Comparison of ENCODE assay signal across 17 cellular contexts in genomic region chr3:188126931-188127330, GRCh38. TPM values are rescaled to one million over a fixed set of nuclear protein-coding genes. Genes with fewer than 3 reads are reported as not detected.
DNase-seq lines count a peak whose midpoint lies in the region; ATAC-seq and TF ChIP-seq lines count a peak whose summit lies in the region.
"Had no signal": no experiment of that assay in that cellular context is flagged by ENCODE, and none has a peak within 500 bp of the region (broad histone marks: within the 10 kb centered on the region; RNA-seq: fewer than 3 reads in every experiment).

No MANE protein-coding gene starts in this region.

- H3K27me3 ChIP-seq in neutrophil (no peaks in the 10 kb centered on the region), tibial artery (no peaks in the 10 kb centered on the region), PC-9 (ENCODE audit: insufficient read depth, low read depth) (no peaks in the 10 kb centered on the region)
- H3K27me3 ChIP-seq: SJSA1 had no signal

- no peak overlapping the region for H3K4me2 ChIP-seq in PC-9

- H3K9me3 ChIP-seq in neutrophil (no peaks in the 10 kb centered on the region), tibial artery (no peaks in the 10 kb centered on the region), PC-9 (ENCODE audit: insufficient read depth, low read depth) (no peaks in the 10 kb centered on the region)
- H3K9me3 ChIP-seq: HAP-1, SJSA1 had no signal

- peaks cover 18% of the 10 kb centered on the region for H3K4me1 Mint-ChIP-seq in activated T-cell treated with anti-CD3 and anti-CD28 coated beads, Interleukin-2, amount 50 U/mL, for 72 hours (ENCODE audit: low read depth)

- DNase-seq in cerebellar cortex (ENCODE audit: low spot score) (peak; percentile 48), left cardiac atrium (peak; percentile 71), tibial artery (no peak), kidney glomerular epithelial cell (lab: John Stamatoyannopoulos, UW) (no peak), HEK293T (ENCODE audit: extremely low spot score) (no peak), PC-9 (no peak)
- DNase-seq in activated T-cell treated with anti-CD3 and anti-CD28 coated beads, Interleukin-2, amount 50 U/mL, for 72 hours = no peak
- DNase-seq: COR-L47; NCI-H1930; NCI-H446; NK-92 treated with Interleukin-12 subunit alpha and Interleukin-12 subunit beta, amount 100 ng/mL, for 24 hours; OCI-M1; RPMI8226 had no signal

- H2AFZ ChIP-seq in PC-9 = no peak overlapping the region

- intact Hi-C loops in left cardiac atrium (cut with DNase I) (loop anchor here in 1 of 2 donors (2.0 kb wide), 1 partner anchor 26 kb away; no protein-coding TSS in a partner anchor), tibial artery (cut with DNase I; ENCODE audit: low total_unique reads) (no loop called here), PC-9 (cut with micrococcal nuclease; ENCODE audit: unreplicated experiment) (no loop called here)

- no peaks in the 10 kb centered on the region for H3F3A ChIP-seq in PC-9 (ENCODE audit: insufficient read depth, low read depth)

- H3K36me3 ChIP-seq in neutrophil (no peaks in the 10 kb centered on the region), tibial artery (no peaks in the 10 kb centered on the region), PC-9 (ENCODE audit: low read depth) (no peaks in the 10 kb centered on the region)
- H3K36me3 ChIP-seq: HAP-1, SJSA1 had no signal

- H3K79me2 ChIP-seq in PC-9 (ENCODE audit: low read depth) = no peaks in the 10 kb centered on the region

- POLR2A ChIA-PET in HEK293T (lab: Yijun Ruan, JAX) (no interaction called here), PC-9 (lab: Charles Lee; ENCODE audit: unreplicated experiment) (no interaction called here)

- H3K4me3 Mint-ChIP-seq in activated T-cell treated with anti-CD3 and anti-CD28 coated beads, Interleukin-2, amount 50 U/mL, for 72 hours = no peak overlapping the region

- ATAC-seq in left cardiac atrium = peak; percentile 94 to 95
- ATAC-seq in activated T-cell treated with anti-CD3 and anti-CD28 coated beads, Interleukin-2, amount 50 U/mL, for 72 hours (replicated peaks in 1 of 2) = no peak

- no peaks in the 10 kb centered on the region for H3K36me3 Mint-ChIP-seq in activated T-cell treated with anti-CD3 and anti-CD28 coated beads, Interleukin-2, amount 50 U/mL, for 72 hours (ENCODE audit: insufficient read depth in 2 of 2)

- BruUV-seq in PC-9 (replicated peaks; lab: Mats Ljungman, UMichigan) = no TSS peak

- no peaks in the 10 kb centered on the region for H3K9me2 ChIP-seq in PC-9 (ENCODE audit: insufficient read depth)

- H3K27ac Mint-ChIP-seq in activated T-cell treated with anti-CD3 and anti-CD28 coated beads, Interleukin-2, amount 50 U/mL, for 72 hours = no peak overlapping the region

- TF ChIP-seq CTCF in neutrophil (IDR thresholded peaks at IDR 0.05) (no peak), tibial artery (IDR thresholded peaks at IDR 0.05) (no peak), PC-9 (conservative IDR thresholded peaks at IDR 0.05) (no peak)

- peak overlapping the region; percentile 97 for H3K27ac ChIP-seq in neutrophil
- H3K27ac ChIP-seq in tibial artery = peak overlapping the region; percentile 2 to 52
- H3K27ac ChIP-seq in PC-9 = no peak overlapping the region
- H3K27ac ChIP-seq: HL-60, SJSA1 had no signal

- no peaks in the 10 kb centered on the region for H3K27me3 Mint-ChIP-seq in activated T-cell treated with anti-CD3 and anti-CD28 coated beads, Interleukin-2, amount 50 U/mL, for 72 hours (ENCODE audit: low read depth)

- H3K4me1 ChIP-seq in neutrophil (ENCODE audit: control insufficient read depth in 1 of 2, insufficient read depth in 1 of 2, low read depth in 1 of 2, low read length in 1 of 2) (peaks cover 40% of the 10 kb centered on the region in 2 experiments), tibial artery (peaks cover 0 to 50% (median 8%) of the 10 kb centered on the region in 4 donors), PC-9 (replicated peaks; ENCODE audit: insufficient read depth) (peaks cover 12% of the 10 kb centered on the region; the same call in 1 of the 2 replicates)
- H3K4me1 ChIP-seq: HAP-1 had no signal

- H4K20me1 ChIP-seq in PC-9 (ENCODE audit: insufficient read depth) = no peaks in the 10 kb centered on the region

- no peak overlapping the region for H3K4me3 ChIP-seq in neutrophil (ENCODE audit: low read depth in 1 of 2, low read length in 1 of 2)
- H3K4me3 ChIP-seq in tibial artery = no peak overlapping the region
- no peak overlapping the region for H3K4me3 ChIP-seq in PC-9
- H3K4me3 ChIP-seq: HAP-1, SJSA1 had no signal

- CTCF ChIA-PET in HEK293T (lab: Yijun Ruan, JAX) = no interaction called here
- CTCF ChIA-PET in PC-9 (lab: Charles Lee) = no interaction called here

- no peaks in the 10 kb centered on the region for H3K9me3 Mint-ChIP-seq in activated T-cell treated with anti-CD3 and anti-CD28 coated beads, Interleukin-2, amount 50 U/mL, for 72 hours

TF ChIP-seq in HEK293T, 16 proteins besides CTCF, POLR2A, EP300 and RAD21:
- TF ChIP-seq FOXA1 (IDR thresholded peaks at IDR 0.05) = no peak
- no peak for TF ChIP-seq NFRKB (IDR thresholded peaks at IDR 0.05)
- TF ChIP-seq PKNOX1 (IDR thresholded peaks at IDR 0.05) = no peak
- TF ChIP-seq BHLHE40 (IDR thresholded peaks at IDR 0.05; ENCODE audit: borderline replicate concordance) = no peak
- TF ChIP-seq CTBP1 (IDR thresholded peaks at IDR 0.05; ENCODE audit: borderline replicate concordance) = no peak
- no peak for TF ChIP-seq HDGF (IDR thresholded peaks at IDR 0.05; ENCODE audit: borderline replicate concordance)
- no peak for TF ChIP-seq ELF4 (IDR thresholded peaks at IDR 0.05)
- TF ChIP-seq SUZ12 (IDR thresholded peaks at IDR 0.05) = no peak
- TF ChIP-seq LEF1 (IDR thresholded peaks at IDR 0.05; ENCODE audit: borderline replicate concordance) = no peak
- TF ChIP-seq ARNT (IDR thresholded peaks at IDR 0.05) = no peak
- no peak for TF ChIP-seq TARDBP (IDR thresholded peaks at IDR 0.05)

RNA-seq across cellular contexts. Expression of gene LPP, which starts 27.0 kb away (rescaled TPM):
- total RNA-seq in left cardiac atrium (100 to 1,000 TPM; 152 to 181 TPM), PC-9 (2021) (113 and 148 TPM in 2 replicates)
- total RNA-seq in activated T-cell treated with anti-CD3 and anti-CD28 coated beads, Interleukin-2, amount 50 U/mL, for 72 hours = 10 to 100 TPM; 50.4 to 67.7 TPM

Comparison
In these comparisons a context has a peak if more than half of its experiments do, and no peak if none do; other contexts are left out.
1. DNase-seq: peak in cerebellar cortex (single experiment) and left cardiac atrium (single experiment); none in tibial artery (0 of 2), kidney glomerular epithelial cell (single experiment), HEK293T (single experiment), PC-9 (0 of 2) and activated T-cell treated with anti-CD3 and anti-CD28 coated beads, Interleukin-2, amount 50 U/mL, for 72 hours (0 of 2).
2. ATAC-seq: peak in left cardiac atrium (2 of 2); none in activated T-cell treated with anti-CD3 and anti-CD28 coated beads, Interleukin-2, amount 50 U/mL, for 72 hours (0 of 2).